In the genomic region with DNA sequence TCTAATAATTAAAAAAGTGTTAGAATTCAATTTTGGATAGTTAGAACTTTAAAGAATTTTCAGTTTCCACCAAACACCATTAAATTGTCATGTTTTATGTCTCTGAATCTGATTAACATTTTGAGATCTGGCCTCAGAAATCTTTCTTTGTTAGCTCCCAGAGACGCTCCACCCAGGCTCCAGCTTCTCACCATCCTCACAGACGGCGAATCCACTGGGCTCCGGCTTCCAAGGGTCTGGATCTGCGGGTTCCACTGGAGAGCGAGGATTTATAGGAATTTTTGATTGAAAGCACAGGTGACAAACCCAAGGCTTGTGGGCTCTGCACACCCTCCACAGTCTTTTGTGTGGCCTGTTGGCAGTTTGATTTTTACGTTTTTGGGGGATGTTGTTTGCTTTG, we compare ENCODE assay signal across 14 cellular contexts.
A peak's percentile ranks its signal among the peaks of the same experiment; 100 is the strongest.
DNase-seq lines count a peak whose midpoint lies in the region; TF ChIP-seq lines count a peak whose summit lies in the region.
"Had no signal": no experiment of that assay in that cellular context is flagged by ENCODE, and none has a peak within 500 bp of the region (broad histone marks: within the 10 kb centered on the region; RNA-seq: fewer than 3 reads in every experiment).

No MANE protein-coding gene starts in this region.

- H3K27ac ChIP-seq in caudate nucleus (ENCODE audit: low read depth, low read length) (peak overlapping the region; percentile 30), dorsolateral prefrontal cortex (peak overlapping the region in 45 of 59 donors; percentile 5 to 85 (median 67)), temporal lobe (ENCODE audit: low read depth, low read length) (peak overlapping the region; percentile 45)

- intact Hi-C loops in dorsolateral prefrontal cortex (cut with DNase I), result no loop called here
- intact Hi-C loops in posterior vena cava (cut with DNase I), result no loop called here
- intact Hi-C loops in activated T-helper 2 cell treated with anti-CD3 and anti-CD28 coated beads, Interferon-gamma antibody, Interleukin-2, Interleukin-4, amounts not matched to agents 10 μg/mL and 5 μg/mL and 100 μg/mL, durations not matched to agents 14 hours and 24 hours and 36 hours (cut with micrococcal nuclease), result no loop called here

- H3K27ac Mint-ChIP-seq in activated T-helper 2 cell treated with anti-CD3 and anti-CD28 coated beads, Interferon-gamma antibody, Interleukin-2, Interleukin-4, amounts not matched to agents 10 μg/mL and 5 μg/mL and 100 μg/mL, durations not matched to agents 14 hours and 24 hours and 36 hours, result no peak overlapping the region
- no peak overlapping the region for H3K27ac Mint-ChIP-seq in chondrocyte (ENCODE audit: unreplicated experiment)
- H3K27ac Mint-ChIP-seq: CD4-positive, alpha-beta memory T cell; GM23338; H9 had no signal

- H3K9me3 Mint-ChIP-seq in activated T-helper 2 cell treated with anti-CD3 and anti-CD28 coated beads, Interferon-gamma antibody, Interleukin-2, Interleukin-4, amounts not matched to agents 10 μg/mL and 5 μg/mL and 100 μg/mL, durations not matched to agents 14 hours and 24 hours and 36 hours, result no peaks in the 10 kb centered on the region
- peaks cover 3% of the 10 kb centered on the region for H3K9me3 Mint-ChIP-seq in chondrocyte (ENCODE audit: low read depth)
- H3K9me3 Mint-ChIP-seq: CD4-positive, alpha-beta memory T cell had no signal

- H3K36me3 Mint-ChIP-seq in activated T-helper 2 cell treated with anti-CD3 and anti-CD28 coated beads, Interferon-gamma antibody, Interleukin-2, Interleukin-4, amounts not matched to agents 10 μg/mL and 5 μg/mL and 100 μg/mL, durations not matched to agents 14 hours and 24 hours and 36 hours (ENCODE audit: low read depth), result no peaks in the 10 kb centered on the region
- no peaks in the 10 kb centered on the region for H3K36me3 Mint-ChIP-seq in chondrocyte (ENCODE audit: low read depth)
- H3K36me3 Mint-ChIP-seq: CD4-positive, alpha-beta memory T cell had no signal

- H3K4me1 Mint-ChIP-seq in activated T-helper 2 cell treated with anti-CD3 and anti-CD28 coated beads, Interferon-gamma antibody, Interleukin-2, Interleukin-4, amounts not matched to agents 10 μg/mL and 5 μg/mL and 100 μg/mL, durations not matched to agents 14 hours and 24 hours and 36 hours (ENCODE audit: low read depth), result no peaks in the 10 kb centered on the region
- no peaks in the 10 kb centered on the region for H3K4me1 Mint-ChIP-seq in chondrocyte (ENCODE audit: low read depth)
- H3K4me1 Mint-ChIP-seq: CD4-positive, alpha-beta memory T cell had no signal

- H3K4me3 Mint-ChIP-seq in activated T-helper 2 cell treated with anti-CD3 and anti-CD28 coated beads, Interferon-gamma antibody, Interleukin-2, Interleukin-4, amounts not matched to agents 10 μg/mL and 5 μg/mL and 100 μg/mL, durations not matched to agents 14 hours and 24 hours and 36 hours (ENCODE audit: low read depth), result no peak overlapping the region
- no peak overlapping the region for H3K4me3 Mint-ChIP-seq in chondrocyte (ENCODE audit: unreplicated experiment)
- H3K4me3 Mint-ChIP-seq: CD4-positive, alpha-beta memory T cell; GM23338; H9 had no signal

- H3K4me3 ChIP-seq in dorsolateral prefrontal cortex, result no peak overlapping the region
- H3K4me3 ChIP-seq: GM23338 had no signal

- no peaks in the 10 kb centered on the region for H3K27me3 Mint-ChIP-seq in activated T-helper 2 cell treated with anti-CD3 and anti-CD28 coated beads, Interferon-gamma antibody, Interleukin-2, Interleukin-4, amounts not matched to agents 10 μg/mL and 5 μg/mL and 100 μg/mL, durations not matched to agents 14 hours and 24 hours and 36 hours (ENCODE audit: low read depth)
- H3K27me3 Mint-ChIP-seq in chondrocyte (ENCODE audit: low read depth), result no peaks in the 10 kb centered on the region

- DNase-seq in caudate nucleus (lab: John Stamatoyannopoulos, UW) (no peak), dorsolateral prefrontal cortex (peak in 1 of 10 donors; percentile 45), posterior vena cava (ENCODE audit: low spot score) (peak; percentile 42), chondrocyte (ENCODE audit: low spot score) (no peak), kidney glomerular epithelial cell (lab: John Stamatoyannopoulos, UW) (no peak)
- no peak for DNase-seq in activated T-helper 2 cell treated with anti-CD3 and anti-CD28 coated beads, Interferon-gamma antibody, Interleukin-2, Interleukin-4, amounts not matched to agents 10 μg/mL and 5 μg/mL and 100 μg/mL, durations not matched to agents 14 hours and 24 hours and 36 hours (ENCODE audit: low spot score)
- DNase-seq: Calu3; CD4-positive, alpha-beta memory T cell; COR-L47; DMS53; DND-41; H9 had no signal

- no peak for TF ChIP-seq CTCF in dorsolateral prefrontal cortex (IDR thresholded peaks at IDR 0.05 in 54 of 56, conservative IDR thresholded peaks at IDR 0.05 in 2 of 56; ENCODE audit: low read depth in 1 of 56, partially characterized antibody in 56 of 56)
- no peak for TF ChIP-seq CTCF in chondrocyte (IDR thresholded peaks at IDR 0.05)

- peaks cover 0 to 5% (median 0%) of the 10 kb centered on the region in 45 donors for H3K27me3 ChIP-seq in dorsolateral prefrontal cortex
